8 cellular contexts compared by ENCODE assay signal in the genomic region with DNA sequence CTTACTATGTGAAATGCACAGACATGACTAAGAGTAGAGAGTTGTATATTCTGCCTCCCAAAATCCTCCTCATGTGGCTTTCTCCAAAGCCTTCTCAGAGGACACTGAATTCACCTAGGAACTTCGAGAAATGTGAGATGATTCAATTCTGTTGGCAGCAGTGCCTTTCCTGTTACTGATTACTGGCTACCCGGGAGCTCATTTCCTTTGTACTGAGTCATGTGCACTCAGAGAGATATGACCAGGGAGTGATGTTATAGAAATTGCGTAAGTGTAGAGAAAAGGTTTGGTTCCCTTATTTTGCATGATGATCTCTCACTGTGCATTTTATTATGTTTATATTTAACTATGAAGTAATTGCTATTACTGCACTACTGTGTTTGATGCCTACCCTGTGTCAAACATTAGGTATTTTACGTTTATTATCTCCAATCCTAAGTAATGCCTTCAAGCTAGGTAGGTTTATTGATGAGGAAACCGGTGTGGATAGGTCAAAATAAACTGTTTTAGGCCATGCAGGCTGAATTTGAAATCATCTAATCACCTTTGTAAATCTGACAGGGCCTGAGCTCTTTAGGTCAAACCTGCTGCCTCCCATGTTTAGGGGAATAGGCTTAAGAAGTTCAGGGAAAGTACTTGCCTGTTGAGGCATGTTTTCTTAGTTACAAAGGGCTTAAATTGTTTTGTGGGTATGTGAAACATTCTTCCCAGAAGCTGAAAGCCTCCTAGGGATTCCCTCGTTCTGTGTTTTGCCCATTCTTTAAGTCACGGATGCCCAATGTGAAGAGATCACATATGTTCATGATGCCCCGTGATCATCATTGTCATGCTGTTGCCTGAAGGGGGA.
DNase-seq lines count a peak whose midpoint lies in the region; ATAC-seq and TF ChIP-seq lines count a peak whose summit lies in the region.

No MANE protein-coding gene starts in this region.

- H3K4me1 Mint-ChIP-seq in MCF 10A (ENCODE audit: insufficient read depth, unreplicated experiment) = peaks cover 27% of the 10 kb centered on the region

- H3K36me3 Mint-ChIP-seq in MCF 10A (ENCODE audit: insufficient read depth, unreplicated experiment) = peaks cover 4% of the 10 kb centered on the region

- 47 to 49% methylated on average over 8 of the region's 8 CpGs for WGBS in upper lobe of left lung, 2 donors

- peaks cover 15% of the 10 kb centered on the region; the same call in 1 of the 2 replicates for H3K4me1 ChIP-seq in HEK293 (ENCODE audit: control insufficient read depth, insufficient read depth, low read length)
- peaks cover 15 to 30% (median 22%) of the 10 kb centered on the region in 4 donors for H3K4me1 ChIP-seq in upper lobe of left lung
- 0 out of 2 replicates have a peak, but pooled peaks cover 2% of the 10 kb centered on the region for H3K4me1 ChIP-seq in SJCRH30

- no peaks in the 10 kb centered on the region for H3K36me3 ChIP-seq in HEK293 (ENCODE audit: control insufficient read depth in 2 of 2, insufficient read depth in 1 of 2, low read length in 2 of 2)
- no peaks in the 10 kb centered on the region for H3K36me3 ChIP-seq in upper lobe of left lung
- H3K36me3 ChIP-seq in SJCRH30 = no peaks in the 10 kb centered on the region

- H3K27ac ChIP-seq in HEK293 (ENCODE audit: extremely low read depth, low read depth, low read length) (no peak overlapping the region), upper lobe of left lung (peak overlapping the region; percentile 66 to 85 (median 72)), SJCRH30 (no peak overlapping the region)

- no peaks in the 10 kb centered on the region for H3K9me3 Mint-ChIP-seq in MCF 10A (ENCODE audit: unreplicated experiment)

- H3K4me3 ChIP-seq in HEK293 (ENCODE audit: low read depth, low read length) (no peak overlapping the region), NB4 (ENCODE audit: low read depth, low read length) (no peak overlapping the region), upper lobe of left lung (no peak overlapping the region), SJCRH30 (no peak overlapping the region)

- intact Hi-C loops in MCF 10A (cut with micrococcal nuclease) = loop anchor here (2.0 kb wide), 1 partner anchor 231 kb away; no protein-coding TSS in a partner anchor

- peak overlapping the region; percentile 69 for H3K27ac Mint-ChIP-seq in MCF 10A (ENCODE audit: low read depth, unreplicated experiment)

- no peaks in the 10 kb centered on the region for H3K27me3 ChIP-seq in upper lobe of left lung
- no peaks in the 10 kb centered on the region for H3K27me3 ChIP-seq in SJCRH30

- no peak for TF ChIP-seq CTCF in GM10266 (IDR thresholded peaks at IDR 0.05; ENCODE audit: control insufficient read depth, insufficient read depth, low read depth, missing control alignments)
- TF ChIP-seq CTCF in HEK293 (tag by site-specific recombination; IDR thresholded peaks at IDR 0.05) = no peak
- TF ChIP-seq CTCF in NB4 (IDR thresholded peaks at IDR 0.05; ENCODE audit: low read depth, low read length) = no peak
- no peak for TF ChIP-seq CTCF in MCF 10A (IDR thresholded peaks at IDR 0.05; ENCODE audit: unreplicated experiment)
- no peak for TF ChIP-seq CTCF in upper lobe of left lung (IDR thresholded peaks at IDR 0.05)

- peak overlapping the region; percentile 30 for H3K4me3 Mint-ChIP-seq in MCF 10A (ENCODE audit: unreplicated experiment)

- CTCF ChIA-PET in HEK293 (lab: Yijun Ruan, JAX) (interaction anchor here (0.6 to 1.0 kb wide), 3 partner anchors 184 to 232 kb away, joined by 3 to 6 read pairs (median 3); no protein-coding TSS in a partner anchor), MCF 10A (lab: Yijun Ruan, JAX) (interaction anchor here (0.6 to 1.4 kb wide), 5 partner anchors 11 to 214 kb away, joined by 3 read pairs; no protein-coding TSS in a partner anchor)

- peak in 2 of 4 donors; percentile 96 to 97 for TF ChIP-seq EP300 in upper lobe of left lung (IDR thresholded peaks at IDR 0.05)

- no peaks in the 10 kb centered on the region for H3K27me3 Mint-ChIP-seq in MCF 10A (ENCODE audit: insufficient read depth, unreplicated experiment)

- POLR2A ChIA-PET in HEK293 (lab: Yijun Ruan, JAX) (interaction anchor here (1.0 to 1.4 kb wide), 2 partner anchors 14 to 17 kb away, joined by 3 read pairs; no protein-coding TSS in a partner anchor), MCF 10A (lab: Yijun Ruan, JAX) (interaction anchor here (0.6 to 3.5 kb wide), 27 partner anchors 10 to 307 kb away, joined by 3 to 38 read pairs (median 5); a partner anchor contains a TSS)

- H3K9me3 ChIP-seq in HEK293 (ENCODE audit: control insufficient read depth, insufficient read depth, low read depth, low read length) = no peaks in the 10 kb centered on the region
- no peaks in the 10 kb centered on the region for H3K9me3 ChIP-seq in upper lobe of left lung
- H3K9me3 ChIP-seq in SJCRH30 (replicated peaks) = no peaks in the 10 kb centered on the region

- TF ChIP-seq POLR2A in NB4 (IDR thresholded peaks at IDR 0.05; ENCODE audit: extremely low read depth, insufficient read length) = no peak
- peak in 1 of 4 donors; percentile 52 for TF ChIP-seq POLR2A in upper lobe of left lung (IDR thresholded peaks at IDR 0.05)

- BruUV-seq in MCF 10A (replicated peaks; lab: Mats Ljungman, UMichigan) = TSS peak; percentile 52

- DNase-seq in GM10266 (ENCODE audit: extremely low spot score) (peak; percentile 30), NB4 (ENCODE audit: low read depth) (peak; percentile 91), MCF 10A (ENCODE audit: unreplicated experiment) (peak; percentile 98), left lobe of liver (ENCODE audit: low spot score) (no peak), upper lobe of left lung (peak in 1 of 2 donors; percentile 62), SHP77 treated with DMSO at 0.1 percent for 48 hours (lab: John Stamatoyannopoulos, UW) (no peak), SJCRH30 (no peak)

- ATAC-seq in left lobe of liver = peak; percentile 79
- ATAC-seq in upper lobe of left lung (ENCODE audit: low FRiP score in 2 of 2) = peak; percentile 85 to 94

TF ChIP-seq in HEK293, 187 proteins besides CTCF, POLR2A, EP300 and RAD21 (continues in another document):
- TF ChIP-seq, protein P1, sequence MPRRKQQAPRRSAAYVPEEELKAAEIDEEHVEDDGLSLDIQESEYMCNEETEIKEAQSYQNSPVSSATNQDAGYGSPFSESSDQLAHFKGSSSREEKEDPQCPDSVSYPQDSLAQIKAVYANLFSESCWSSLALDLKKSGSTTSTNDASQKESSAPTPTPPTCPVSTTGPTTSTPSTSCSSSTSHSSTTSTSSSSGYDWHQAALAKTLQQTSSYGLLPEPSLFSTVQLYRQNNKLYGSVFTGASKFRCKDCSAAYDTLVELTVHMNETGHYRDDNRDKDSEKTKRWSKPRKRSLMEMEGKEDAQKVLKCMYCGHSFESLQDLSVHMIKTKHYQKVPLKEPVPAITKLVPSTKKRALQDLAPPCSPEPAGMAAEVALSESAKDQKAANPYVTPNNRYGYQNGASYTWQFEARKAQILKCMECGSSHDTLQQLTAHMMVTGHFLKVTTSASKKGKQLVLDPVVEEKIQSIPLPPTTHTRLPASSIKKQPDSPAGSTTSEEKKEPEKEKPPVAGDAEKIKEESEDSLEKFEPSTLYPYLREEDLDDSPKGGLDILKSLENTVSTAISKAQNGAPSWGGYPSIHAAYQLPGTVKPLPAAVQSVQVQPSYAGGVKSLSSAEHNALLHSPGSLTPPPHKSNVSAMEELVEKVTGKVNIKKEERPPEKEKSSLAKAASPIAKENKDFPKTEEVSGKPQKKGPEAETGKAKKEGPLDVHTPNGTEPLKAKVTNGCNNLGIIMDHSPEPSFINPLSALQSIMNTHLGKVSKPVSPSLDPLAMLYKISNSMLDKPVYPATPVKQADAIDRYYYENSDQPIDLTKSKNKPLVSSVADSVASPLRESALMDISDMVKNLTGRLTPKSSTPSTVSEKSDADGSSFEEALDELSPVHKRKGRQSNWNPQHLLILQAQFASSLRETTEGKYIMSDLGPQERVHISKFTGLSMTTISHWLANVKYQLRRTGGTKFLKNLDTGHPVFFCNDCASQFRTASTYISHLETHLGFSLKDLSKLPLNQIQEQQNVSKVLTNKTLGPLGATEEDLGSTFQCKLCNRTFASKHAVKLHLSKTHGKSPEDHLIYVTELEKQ (tag by site-specific recombination; IDR thresholded peaks at IDR 0.05; ENCODE audit: borderline replicate concordance) = no peak
- no peak for TF ChIP-seq ZNF610 (tag by site-specific recombination; IDR thresholded peaks at IDR 0.05; ENCODE audit: borderline replicate concordance)
- no peak for TF ChIP-seq ZNF473 (tag by site-specific recombination; IDR thresholded peaks at IDR 0.05)
- no peak for TF ChIP-seq ZNF311 (tag by site-specific recombination; IDR thresholded peaks at IDR 0.05; ENCODE audit: borderline replicate concordance)
- TF ChIP-seq, protein P2, sequence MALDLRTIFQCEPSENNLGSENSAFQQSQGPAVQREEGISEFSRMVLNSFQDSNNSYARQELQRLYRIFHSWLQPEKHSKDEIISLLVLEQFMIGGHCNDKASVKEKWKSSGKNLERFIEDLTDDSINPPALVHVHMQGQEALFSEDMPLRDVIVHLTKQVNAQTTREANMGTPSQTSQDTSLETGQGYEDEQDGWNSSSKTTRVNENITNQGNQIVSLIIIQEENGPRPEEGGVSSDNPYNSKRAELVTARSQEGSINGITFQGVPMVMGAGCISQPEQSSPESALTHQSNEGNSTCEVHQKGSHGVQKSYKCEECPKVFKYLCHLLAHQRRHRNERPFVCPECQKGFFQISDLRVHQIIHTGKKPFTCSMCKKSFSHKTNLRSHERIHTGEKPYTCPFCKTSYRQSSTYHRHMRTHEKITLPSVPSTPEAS (tag by site-specific recombination; IDR thresholded peaks at IDR 0.05) = no peak
- no peak for TF ChIP-seq ZNF747 (tag by site-specific recombination; IDR thresholded peaks at IDR 0.05)
- TF ChIP-seq SETDB1 (IDR thresholded peaks at IDR 0.05; ENCODE audit: insufficient read length, low read length) = peak; percentile 61
- no peak for TF ChIP-seq ZNF677 (tag by site-specific recombination; IDR thresholded peaks at IDR 0.05)
- no peak for TF ChIP-seq ZNF202 (tag by site-specific recombination; IDR thresholded peaks at IDR 0.05; ENCODE audit: borderline replicate concordance)
- TF ChIP-seq ZBTB7A (tag by site-specific recombination; IDR thresholded peaks at IDR 0.05; ENCODE audit: low read depth) = no peak
- TF ChIP-seq, protein P3, sequence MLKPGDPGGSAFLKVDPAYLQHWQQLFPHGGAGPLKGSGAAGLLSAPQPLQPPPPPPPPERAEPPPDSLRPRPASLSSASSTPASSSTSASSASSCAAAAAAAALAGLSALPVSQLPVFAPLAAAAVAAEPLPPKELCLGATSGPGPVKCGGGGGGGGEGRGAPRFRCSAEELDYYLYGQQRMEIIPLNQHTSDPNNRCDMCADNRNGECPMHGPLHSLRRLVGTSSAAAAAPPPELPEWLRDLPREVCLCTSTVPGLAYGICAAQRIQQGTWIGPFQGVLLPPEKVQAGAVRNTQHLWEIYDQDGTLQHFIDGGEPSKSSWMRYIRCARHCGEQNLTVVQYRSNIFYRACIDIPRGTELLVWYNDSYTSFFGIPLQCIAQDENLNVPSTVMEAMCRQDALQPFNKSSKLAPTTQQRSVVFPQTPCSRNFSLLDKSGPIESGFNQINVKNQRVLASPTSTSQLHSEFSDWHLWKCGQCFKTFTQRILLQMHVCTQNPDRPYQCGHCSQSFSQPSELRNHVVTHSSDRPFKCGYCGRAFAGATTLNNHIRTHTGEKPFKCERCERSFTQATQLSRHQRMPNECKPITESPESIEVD (tag by site-specific recombination; IDR thresholded peaks at IDR 0.05) = peak; percentile 71

Comparison
In these comparisons a context has a peak if more than half of its experiments do, and no peak if none do; other contexts are left out.
1. DNase-seq: peak in GM10266 (single experiment), NB4 (single experiment) and MCF 10A (single experiment); none in left lobe of liver (single experiment), SHP77 treated with DMSO at 0.1 percent for 48 hours (single experiment) and SJCRH30 (0 of 2).
2. H3K27ac ChIP-seq: peak in upper lobe of left lung (4 of 4); none in HEK293 (single experiment) and SJCRH30 (single experiment).